ENCODE assay signal across 8 cellular contexts in the genomic region with DNA sequence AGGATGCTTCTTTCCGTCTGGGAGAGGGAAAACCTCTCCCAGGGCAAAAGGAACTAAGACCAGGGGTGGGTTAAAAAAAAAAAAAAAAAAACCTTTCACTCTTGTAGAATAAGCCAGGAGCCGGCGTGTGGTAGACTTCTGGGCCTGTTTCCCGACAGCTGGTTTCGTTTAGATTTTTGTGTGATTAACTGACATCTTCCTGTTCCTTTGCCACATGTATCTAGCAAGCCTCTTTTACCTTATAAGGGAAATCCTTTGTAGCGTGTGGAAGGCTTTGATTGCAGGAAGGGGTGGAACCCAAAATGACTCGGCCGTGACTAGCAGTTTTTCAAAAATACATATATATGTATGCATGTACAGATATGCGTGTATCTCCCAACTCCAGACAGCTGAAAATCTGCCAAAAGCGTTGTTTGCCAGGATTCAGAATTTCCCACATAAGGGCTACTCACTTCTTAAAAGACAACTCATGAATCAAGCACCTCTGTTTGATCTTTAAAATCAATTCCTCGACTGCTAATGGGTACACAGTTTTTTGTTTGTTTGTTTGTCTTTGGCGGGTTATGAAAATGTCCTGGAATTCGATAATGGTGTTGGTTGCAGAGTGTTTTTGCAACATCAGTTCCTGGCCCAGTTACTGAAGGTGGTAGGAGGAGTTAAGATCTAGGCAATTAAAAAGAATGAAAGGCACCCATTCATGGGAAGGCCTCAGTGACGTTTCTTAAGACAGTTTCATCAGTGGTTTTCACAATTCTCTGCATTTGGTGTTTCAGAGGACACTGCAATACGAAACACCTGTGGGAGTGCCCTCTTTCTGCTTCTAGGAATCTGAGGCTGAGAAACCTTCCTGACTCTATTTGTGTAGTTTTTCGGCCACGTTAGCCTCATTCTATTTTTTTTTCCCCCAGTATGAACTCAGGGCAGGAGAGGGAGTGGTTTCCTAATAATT. TPM values are rescaled to one million over a fixed set of nuclear protein-coding genes. Genes with fewer than 3 reads are reported as not detected.
DNase-seq lines count a peak whose midpoint lies in the region; ATAC-seq and TF ChIP-seq lines count a peak whose summit lies in the region.

No MANE protein-coding gene starts in this region.

- no peaks in the 10 kb centered on the region for H3K9me3 ChIP-seq in SJSA1 (replicated peaks)

- peaks cover 71% of the 10 kb centered on the region for H3K36me3 ChIP-seq in SJSA1

- TF ChIP-seq CTCF in HL-60 (IDR thresholded peaks at IDR 0.05; ENCODE audit: insufficient read depth, low read length), result no peak
- TF ChIP-seq CTCF in glutamatergic neuron (IDR thresholded peaks at IDR 0.05; ENCODE audit: partially characterized antibody, unreplicated experiment), result no peak

- no peak for ATAC-seq in GM18858 (IDR thresholded peaks at IDR 0.05; ENCODE audit: unreplicated experiment)

- peak overlapping the region; percentile 76 for H3K4me3 Mint-ChIP-seq in activated naive CD8-positive, alpha-beta T cell
- peak overlapping the region; percentile 98 for H3K4me3 Mint-ChIP-seq in glutamatergic neuron (ENCODE audit: unreplicated experiment)

- peaks cover 37% of the 10 kb centered on the region for H3K4me1 ChIP-seq in SJSA1 (replicated peaks)

- H3K27ac ChIP-seq in HL-60 (replicated peaks) (peak overlapping the region; percentile 77), SJSA1 (peak overlapping the region; percentile 98)

- peaks cover 60% of the 10 kb centered on the region for H3K4me1 Mint-ChIP-seq in activated naive CD8-positive, alpha-beta T cell (ENCODE audit: low read depth)
- peaks cover 21% of the 10 kb centered on the region for H3K4me1 Mint-ChIP-seq in glutamatergic neuron (ENCODE audit: low read depth, unreplicated experiment)

- H3K27me3 ChIP-seq in HL-60 (ENCODE audit: insufficient read depth, poor library complexity, severe bottlenecking) (no peaks in the 10 kb centered on the region), SJSA1 (replicated peaks) (no peaks in the 10 kb centered on the region)

- H3K27ac Mint-ChIP-seq in activated naive CD8-positive, alpha-beta T cell, result peak overlapping the region; percentile 97
- peak overlapping the region; percentile 99 for H3K27ac Mint-ChIP-seq in glutamatergic neuron (ENCODE audit: unreplicated experiment)

- H3K9me3 Mint-ChIP-seq in activated naive CD8-positive, alpha-beta T cell (ENCODE audit: low read depth), result no peaks in the 10 kb centered on the region
- peaks cover 13% of the 10 kb centered on the region for H3K9me3 Mint-ChIP-seq in glutamatergic neuron (ENCODE audit: unreplicated experiment)

- DNase-seq in activated gamma-delta T cell treated with Interleukin-2 at 50 U/mL for 16 hours (peak; percentile 58), activated gamma-delta T cell (lab: John Stamatoyannopoulos, UW) (no peak), HL-60 (ENCODE audit: low read depth in 1 of 2, low spot score in 1 of 2) (peak; percentile 75 to 86), SJSA1 (ENCODE audit: low read depth in 1 of 2, low spot score in 2 of 2) (peak; percentile 86 to 95), glutamatergic neuron (no peak), pons (ENCODE audit: low spot score) (peak; percentile 77)

- H3K27me3 Mint-ChIP-seq in activated naive CD8-positive, alpha-beta T cell, result no peaks in the 10 kb centered on the region
- H3K27me3 Mint-ChIP-seq in glutamatergic neuron (ENCODE audit: unreplicated experiment), result peaks cover 15% of the 10 kb centered on the region

- H3K36me3 Mint-ChIP-seq in activated naive CD8-positive, alpha-beta T cell, result no peaks in the 10 kb centered on the region
- no peaks in the 10 kb centered on the region for H3K36me3 Mint-ChIP-seq in glutamatergic neuron (ENCODE audit: unreplicated experiment)

- H3K4me3 ChIP-seq in HL-60 (replicated peaks; ENCODE audit: insufficient read depth, low read length) (peak overlapping the region; percentile 56), SJSA1 (peak overlapping the region; percentile 97)

RNA-seq across cellular contexts. Expression of a gene that starts 2.7 kb away (rescaled TPM):
- total RNA-seq in SJSA1 (2014; rRNA removed; shearing (Covaris generic)), result 1,990 and 2,203 TPM in 2 replicates
- 310 TPM for total RNA-seq in glutamatergic neuron (ENCODE audit: unreplicated experiment)

RNA-seq across cellular contexts. Expression of a gene that starts 32.7 kb away (rescaled TPM):
- total RNA-seq in SJSA1 (2014; rRNA removed; shearing (Covaris generic)), result 44.8 and 69.5 TPM in 2 replicates
- 58.9 TPM for total RNA-seq in glutamatergic neuron (ENCODE audit: unreplicated experiment)

Comparison
In these comparisons a context has a peak if more than half of its experiments do, and no peak if none do; other contexts are left out.
1. DNase-seq: peak in activated gamma-delta T cell treated with Interleukin-2 at 50 U/mL for 16 hours (single experiment), HL-60 (2 of 2), SJSA1 (2 of 2) and pons (single experiment); none in activated gamma-delta T cell (single experiment) and glutamatergic neuron (single experiment).